In the genomic region with DNA sequence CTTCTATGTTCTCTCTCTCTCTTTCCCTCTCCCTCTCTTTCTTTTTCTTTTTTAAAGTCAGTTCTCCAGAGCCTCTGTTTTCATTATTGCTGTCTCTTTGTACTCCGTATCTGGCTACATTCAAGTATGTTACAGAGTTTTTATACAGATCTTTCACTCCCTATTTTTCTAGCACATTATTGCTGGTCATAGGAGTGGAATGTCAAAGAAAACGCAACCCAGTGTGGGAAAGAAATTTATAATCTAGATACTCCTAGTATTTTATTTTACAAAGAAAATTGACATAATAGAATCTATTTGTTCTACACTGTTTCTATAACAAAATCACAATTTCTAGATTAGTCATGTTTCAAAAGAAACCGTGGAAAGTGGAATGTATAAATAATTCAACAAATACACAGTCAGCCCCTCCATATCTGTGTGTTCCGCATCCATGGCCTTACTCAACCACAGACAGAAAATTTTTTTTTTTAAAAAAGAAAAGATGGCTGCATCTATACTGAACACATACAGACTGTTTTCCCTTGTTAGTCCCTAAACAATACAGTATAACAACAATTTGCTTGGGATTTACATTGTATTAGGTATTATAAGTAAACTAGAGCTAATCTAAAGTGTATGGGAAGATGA, we compare ENCODE assay signal across 17 cellular contexts. TPM values are rescaled to one million over a fixed set of nuclear protein-coding genes. Genes with fewer than 3 reads are reported as not detected.
DNase-seq lines count a peak whose midpoint lies in the region; ATAC-seq, FAIRE-seq and TF ChIP-seq lines count a peak whose summit lies in the region.
"Had no signal": no experiment of that assay in that cellular context is flagged by ENCODE, and none has a peak within 500 bp of the region (broad histone marks: within the 10 kb centered on the region; RNA-seq: fewer than 3 reads in every experiment).

No MANE protein-coding gene starts in this region.

- in situ Hi-C loops in astrocyte of the spinal cord (cut with HindIII; ENCODE audit: low sequenced_read_pairs), result no loop called here

- no peaks in the 10 kb centered on the region for H3K27me3 ChIP-seq in right atrium auricular region
- H3K27me3 ChIP-seq: body of pancreas had no signal

- H3K27ac Mint-ChIP-seq in stimulated activated effector memory CD8-positive, alpha-beta T cell treated with anti-CD3 and anti-CD28 coated beads, Interleukin-12 subunit alpha, Interleukin-12 subunit beta, amount 100 ng/mL, for 72 hours, result peak overlapping the region; percentile 35
- H3K27ac Mint-ChIP-seq: activated CD4-positive, alpha-beta memory T cell treated with anti-CD3 and anti-CD28 coated beads for 36 hours; activated T-helper 17 cell treated with anti-CD3 and anti-CD28 coated beads, Interleukin-2, amount 50 U/mL, for 72 hours; type B pancreatic cell had no signal

- no peak for ATAC-seq in stimulated activated effector memory CD8-positive, alpha-beta T cell treated with anti-CD3 and anti-CD28 coated beads, Interleukin-12 subunit alpha, Interleukin-12 subunit beta, amount 100 ng/mL, for 72 hours
- no peak for ATAC-seq in GM21381 (IDR thresholded peaks at IDR 0.05; ENCODE audit: unreplicated experiment)
- ATAC-seq: activated T-helper 17 cell treated with anti-CD3 and anti-CD28 coated beads, Interleukin-2, amount 50 U/mL, for 72 hours; body of pancreas had no signal

- H3K36me3 Mint-ChIP-seq in stimulated activated effector memory CD8-positive, alpha-beta T cell treated with anti-CD3 and anti-CD28 coated beads, Interleukin-12 subunit alpha, Interleukin-12 subunit beta, amount 100 ng/mL, for 72 hours, result no peaks in the 10 kb centered on the region

- no peak overlapping the region for H3K4me3 Mint-ChIP-seq in stimulated activated effector memory CD8-positive, alpha-beta T cell treated with anti-CD3 and anti-CD28 coated beads, Interleukin-12 subunit alpha, Interleukin-12 subunit beta, amount 100 ng/mL, for 72 hours
- H3K4me3 Mint-ChIP-seq: activated CD4-positive, alpha-beta memory T cell treated with anti-CD3 and anti-CD28 coated beads for 36 hours; activated T-helper 17 cell treated with anti-CD3 and anti-CD28 coated beads, Interleukin-2, amount 50 U/mL, for 72 hours; type B pancreatic cell had no signal

- peaks cover 13% of the 10 kb centered on the region for H3K9me3 Mint-ChIP-seq in stimulated activated effector memory CD8-positive, alpha-beta T cell treated with anti-CD3 and anti-CD28 coated beads, Interleukin-12 subunit alpha, Interleukin-12 subunit beta, amount 100 ng/mL, for 72 hours

- TF ChIP-seq POLR2A in GM12892 (IDR thresholded peaks at IDR 0.05; ENCODE audit: low read depth, low read length), result no peak

- no peaks in the 10 kb centered on the region for H3K4me1 ChIP-seq in right atrium auricular region
- H3K4me1 ChIP-seq: body of pancreas had no signal

- TF ChIP-seq CTCF in astrocyte of the spinal cord (IDR thresholded peaks at IDR 0.05; ENCODE audit: low read depth, low read length), result no peak
- no peak for TF ChIP-seq CTCF in right atrium auricular region (IDR thresholded peaks at IDR 0.05)

- peaks cover 0 to 15% of the 10 kb centered on the region in 2 donors for H3K9me3 ChIP-seq in right atrium auricular region

- no peaks in the 10 kb centered on the region for H3K4me1 Mint-ChIP-seq in stimulated activated effector memory CD8-positive, alpha-beta T cell treated with anti-CD3 and anti-CD28 coated beads, Interleukin-12 subunit alpha, Interleukin-12 subunit beta, amount 100 ng/mL, for 72 hours
- H3K4me1 Mint-ChIP-seq: activated T-helper 17 cell treated with anti-CD3 and anti-CD28 coated beads, Interleukin-2, amount 50 U/mL, for 72 hours had no signal

- no peaks in the 10 kb centered on the region for H3K36me3 ChIP-seq in right atrium auricular region

- DNase-seq in GM12892 (ENCODE audit: insufficient read length) (no peak), astrocyte of the spinal cord (ENCODE audit: low read depth, low spot score) (peak; percentile 60), right atrium auricular region (ENCODE audit: low spot score) (no peak), SIG-M5 treated with dmso at 0.1 percent for 504 hours (lab: John Stamatoyannopoulos, UW; ENCODE audit: unreplicated experiment) (no peak), occipital lobe (lab: John Stamatoyannopoulos, UW) (no peak), T-helper 1 cell (no peak)
- DNase-seq in stimulated activated effector memory CD8-positive, alpha-beta T cell treated with anti-CD3 and anti-CD28 coated beads, Interleukin-12 subunit alpha, Interleukin-12 subunit beta, amount 100 ng/mL, for 72 hours (ENCODE audit: low spot score in 2 of 2), result no peak
- DNase-seq: activated CD4-positive, alpha-beta memory T cell treated with anti-CD3 and anti-CD28 coated beads for 36 hours; body of pancreas; effector memory CD4-positive, alpha-beta T cell; islet precursor cell; posterior cingulate gyrus; SIG-M5 had no signal

- FAIRE-seq in GM12892 (lab: Jason Lieb, UNC), result peak; percentile 27
- FAIRE-seq: TTC549 had no signal

- H3K4me3 ChIP-seq in astrocyte of the spinal cord (ENCODE audit: low read depth, low read length) (no peak overlapping the region), right atrium auricular region (peak overlapping the region in 1 of 2 donors; percentile 26)
- H3K4me3 ChIP-seq: body of pancreas had no signal

- H3K27ac ChIP-seq in right atrium auricular region, result peak overlapping the region; percentile 19 to 33
- H3K27ac ChIP-seq: body of pancreas had no signal

RNA-seq across cellular contexts. Expression of gene NEMP2, which starts 11.3 kb away (rescaled TPM):
- polyA plus RNA-seq in GM12892 (2012; ENCODE audit: missing spikeins), result 8.1 TPM
- 1 to 10 TPM; 2.7 to 3.3 TPM for total RNA-seq in right atrium auricular region
- total RNA-seq in occipital lobe, result 3.4 TPM
